In genomic region chr1:47235822-47236221, GRCh38 we compare ENCODE assay signal across 1 cellular context.
TF ChIP-seq lines count a peak whose summit lies in the region.

No MANE protein-coding gene starts in this region.

TF ChIP-seq in K562, 482 proteins besides CTCF, POLR2A, EP300 and RAD21 (continued from another document):
- no peak for TF ChIP-seq MECOM (CRISPR knock-in tag; IDR thresholded peaks at IDR 0.05)
- peak; percentile 85 for TF ChIP-seq ZFP36 (IDR thresholded peaks at IDR 0.05; ENCODE audit: low read depth, low read length, partially characterized antibody)
- TF ChIP-seq ARNT (IDR thresholded peaks at IDR 0.05), result no peak
- TF ChIP-seq CXXC5 (CRISPR knock-in tag; IDR thresholded peaks at IDR 0.05), result no peak
- no peak for TF ChIP-seq CCAR2 (IDR thresholded peaks at IDR 0.05; ENCODE audit: low read depth, low read length)
- no peak for TF ChIP-seq ZNF140 (CRISPR knock-in tag; IDR thresholded peaks at IDR 0.05)
- TF ChIP-seq SMAD1 (IDR thresholded peaks at IDR 0.05; ENCODE audit: low read depth, low read length, partially characterized antibody), result no peak
- TF ChIP-seq, protein P1, sequence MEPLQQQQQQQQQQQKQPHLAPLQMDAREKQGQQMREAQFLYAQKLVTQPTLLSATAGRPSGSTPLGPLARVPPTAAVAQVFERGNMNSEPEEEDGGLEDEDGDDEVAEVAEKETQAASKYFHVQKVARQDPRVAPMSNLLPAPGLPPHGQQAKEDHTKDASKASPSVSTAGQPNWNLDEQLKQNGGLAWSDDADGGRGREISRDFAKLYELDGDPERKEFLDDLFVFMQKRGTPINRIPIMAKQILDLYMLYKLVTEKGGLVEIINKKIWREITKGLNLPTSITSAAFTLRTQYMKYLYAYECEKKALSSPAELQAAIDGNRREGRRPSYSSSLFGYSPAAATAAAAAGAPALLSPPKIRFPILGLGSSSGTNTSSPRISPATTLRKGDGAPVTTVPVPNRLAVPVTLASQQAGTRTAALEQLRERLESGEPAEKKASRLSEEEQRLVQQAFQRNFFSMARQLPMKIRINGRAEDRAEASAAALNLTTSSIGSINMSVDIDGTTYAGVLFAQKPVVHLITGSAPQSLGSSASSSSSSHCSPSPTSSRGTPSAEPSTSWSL (CRISPR knock-in tag; IDR thresholded peaks at IDR 0.05; ENCODE audit: borderline replicate concordance), result no peak
- TF ChIP-seq SMARCA5 (IDR thresholded peaks at IDR 0.05), result 0 out of 2 replicates have a peak, but pooled peaks have one; percentile 32
- TF ChIP-seq NEUROD1 (IDR thresholded peaks at IDR 0.05; ENCODE audit: borderline replicate concordance, low read depth, low read length, partially characterized antibody), result no peak
- no peak for TF ChIP-seq MBD2 (IDR thresholded peaks at IDR 0.05; ENCODE audit: borderline replicate concordance, low read depth)
- TF ChIP-seq SRF (CRISPR knock-in tag; IDR thresholded peaks at IDR 0.05), result no peak
- TF ChIP-seq HOXB6 (CRISPR knock-in tag; IDR thresholded peaks at IDR 0.05; ENCODE audit: borderline replicate concordance), result no peak
- TF ChIP-seq, protein P2, sequence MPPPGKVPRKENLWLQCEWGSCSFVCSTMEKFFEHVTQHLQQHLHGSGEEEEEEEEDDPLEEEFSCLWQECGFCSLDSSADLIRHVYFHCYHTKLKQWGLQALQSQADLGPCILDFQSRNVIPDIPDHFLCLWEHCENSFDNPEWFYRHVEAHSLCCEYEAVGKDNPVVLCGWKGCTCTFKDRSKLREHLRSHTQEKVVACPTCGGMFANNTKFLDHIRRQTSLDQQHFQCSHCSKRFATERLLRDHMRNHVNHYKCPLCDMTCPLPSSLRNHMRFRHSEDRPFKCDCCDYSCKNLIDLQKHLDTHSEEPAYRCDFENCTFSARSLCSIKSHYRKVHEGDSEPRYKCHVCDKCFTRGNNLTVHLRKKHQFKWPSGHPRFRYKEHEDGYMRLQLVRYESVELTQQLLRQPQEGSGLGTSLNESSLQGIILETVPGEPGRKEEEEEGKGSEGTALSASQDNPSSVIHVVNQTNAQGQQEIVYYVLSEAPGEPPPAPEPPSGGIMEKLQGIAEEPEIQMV (tag; conservative IDR thresholded peaks at IDR 0.05; ENCODE audit: low read depth), result no peak
- TF ChIP-seq TFE3 (CRISPR knock-in tag; IDR thresholded peaks at IDR 0.05), result no peak
- peak; percentile 22 for TF ChIP-seq BRD9 (IDR thresholded peaks at IDR 0.05; ENCODE audit: low read depth, partially characterized antibody)
- TF ChIP-seq SNRNP70 (optimal IDR thresholded peaks at IDR 0.05; ENCODE audit: low read depth, low read length), result no peak
- TF ChIP-seq IRF1 (CRISPR knock-in tag; IDR thresholded peaks at IDR 0.05; ENCODE audit: borderline replicate concordance), result no peak
- no peak for TF ChIP-seq CEBPB (tag; IDR thresholded peaks at IDR 0.05)
- no peak for TF ChIP-seq ZZZ3 (IDR thresholded peaks at IDR 0.05)
